Comparison of ENCODE assay signal across 10 cellular contexts in the genomic region with DNA sequence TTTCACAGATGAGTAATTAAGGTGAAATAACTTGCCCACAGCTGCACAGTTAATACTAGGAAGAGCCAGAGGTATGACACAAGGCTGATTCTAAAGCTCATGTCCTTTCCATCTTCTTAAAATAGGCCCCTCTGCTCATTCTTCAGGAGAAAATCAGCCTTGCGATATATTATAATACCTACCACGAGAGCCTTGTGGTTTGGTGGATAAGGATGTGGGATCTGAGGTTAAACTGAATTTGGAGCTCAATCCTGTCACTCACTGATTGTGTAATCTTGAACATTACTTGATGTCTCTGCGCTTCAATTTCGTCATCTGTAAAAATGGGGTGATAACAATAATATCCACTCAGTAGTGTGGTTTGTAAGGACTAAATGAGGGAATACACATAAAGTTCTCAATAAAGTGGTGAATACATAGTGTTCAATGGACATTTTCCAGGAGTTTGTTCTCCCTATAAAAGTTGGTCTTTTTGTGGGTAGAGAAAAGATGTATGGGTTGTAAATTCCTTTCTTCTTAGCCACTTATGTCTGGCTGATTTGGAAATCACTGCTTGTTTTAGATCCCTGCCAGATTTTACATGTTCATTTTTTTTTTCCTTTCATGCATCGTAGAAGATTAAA. TPM values are rescaled to one million over a fixed set of nuclear protein-coding genes. Genes with fewer than 3 reads are reported as not detected.
DNase-seq lines count a peak whose midpoint lies in the region; ATAC-seq and TF ChIP-seq lines count a peak whose summit lies in the region.
"Had no signal": no experiment of that assay in that cellular context is flagged by ENCODE, and none has a peak within 500 bp of the region (broad histone marks: within the 10 kb centered on the region; RNA-seq: fewer than 3 reads in every experiment).

No MANE protein-coding gene starts in this region.

- H3K79me1 ChIP-seq in mesendoderm (ENCODE audit: low read length): no peaks in the 10 kb centered on the region

- H3K18ac ChIP-seq in mesendoderm (ENCODE audit: low read length): no peak overlapping the region

- no peak for TF ChIP-seq EP300 in ovary (IDR thresholded peaks at IDR 0.05)

- DNase-seq in activated CD4-positive, alpha-beta memory T cell treated with anti-CD3 and anti-CD28 coated beads, Interleukin-2, amount 10 ng/mL, durations not matched to agents 7 days and 5 days: no peak
- no peak for DNase-seq in activated CD4-positive, alpha-beta memory T cell treated with anti-CD3 and anti-CD28 coated beads for 36 hours
- DNase-seq in RWPE1 (ENCODE audit: low spot score) (peak; percentile 55), epithelial cell of prostate (ENCODE audit: low read depth, low spot score) (peak; percentile 60), upper lobe of right lung (no peak), ovary (no peak), mesendoderm (no peak)
- DNase-seq: activated CD4-positive, alpha-beta T cell treated with anti-CD3 and anti-CD28 coated beads, Interleukin-2, amount 50 U/mL, for 48 hours; dorsolateral prefrontal cortex had no signal

- H3K4me1 ChIP-seq in upper lobe of right lung (no peaks in the 10 kb centered on the region), ovary (ENCODE audit: insufficient read depth) (no peaks in the 10 kb centered on the region), mesendoderm (ENCODE audit: control insufficient read depth, low read depth, low read length) (no peaks in the 10 kb centered on the region)

- no peak overlapping the region for H2BK120ac ChIP-seq in mesendoderm (ENCODE audit: low read depth, low read length)

- H3K36me3 ChIP-seq in upper lobe of right lung: no peaks in the 10 kb centered on the region
- H3K36me3 ChIP-seq in ovary: no peaks in the 10 kb centered on the region
- no peaks in the 10 kb centered on the region for H3K36me3 ChIP-seq in mesendoderm (ENCODE audit: control insufficient read depth, insufficient read depth, low read length)

- no peaks in the 10 kb centered on the region for H3K27me3 Mint-ChIP-seq in activated CD4-positive, alpha-beta memory T cell treated with anti-CD3 and anti-CD28 coated beads, Interleukin-2, amount 10 ng/mL, durations not matched to agents 7 days and 5 days
- no peaks in the 10 kb centered on the region for H3K27me3 Mint-ChIP-seq in activated CD4-positive, alpha-beta memory T cell treated with anti-CD3 and anti-CD28 coated beads for 36 hours

- H3K9me3 Mint-ChIP-seq in activated CD4-positive, alpha-beta memory T cell treated with anti-CD3 and anti-CD28 coated beads, Interleukin-2, amount 10 ng/mL, durations not matched to agents 7 days and 5 days: peaks cover 26% of the 10 kb centered on the region
- H3K9me3 Mint-ChIP-seq in activated CD4-positive, alpha-beta memory T cell treated with anti-CD3 and anti-CD28 coated beads for 36 hours: peaks cover 16% of the 10 kb centered on the region

- no peak overlapping the region for H4K5ac ChIP-seq in mesendoderm (ENCODE audit: low read length)

- H3K56ac ChIP-seq in mesendoderm (ENCODE audit: low read length): no peak overlapping the region

- H3K27ac Mint-ChIP-seq in activated CD4-positive, alpha-beta memory T cell treated with anti-CD3 and anti-CD28 coated beads, Interleukin-2, amount 10 ng/mL, durations not matched to agents 7 days and 5 days: peak overlapping the region; percentile 21
- H3K27ac Mint-ChIP-seq in activated CD4-positive, alpha-beta memory T cell treated with anti-CD3 and anti-CD28 coated beads for 36 hours: no peak overlapping the region

- peaks cover 25% of the 10 kb centered on the region for H3K36me3 Mint-ChIP-seq in activated CD4-positive, alpha-beta memory T cell treated with anti-CD3 and anti-CD28 coated beads, Interleukin-2, amount 10 ng/mL, durations not matched to agents 7 days and 5 days (ENCODE audit: low read depth)
- H3K36me3 Mint-ChIP-seq in activated CD4-positive, alpha-beta memory T cell treated with anti-CD3 and anti-CD28 coated beads for 36 hours: peaks cover 7% of the 10 kb centered on the region

- intact Hi-C loops in activated CD4-positive, alpha-beta memory T cell treated with anti-CD3 and anti-CD28 coated beads for 36 hours (cut with micrococcal nuclease): no loop called here
- intact Hi-C loops in upper lobe of right lung (cut with DNase I) (no loop called here), ovary (cut with DNase I) (no loop called here)

- H3K23ac ChIP-seq in mesendoderm (ENCODE audit: low read length): no peak overlapping the region

- WGBS in ovary, 3 donors: 81 to 88% (median 82%) methylated on average over 5 of the region's 5 CpGs
- WGBS in mesendoderm (ENCODE audit: extremely low coverage, insufficient coverage, low lambda C conversion rate): no CpG with 5 or more reads among the region's 5 CpGs

- POLR2A ChIA-PET in activated CD4-positive, alpha-beta memory T cell treated with anti-CD3 and anti-CD28 coated beads, Interleukin-2, amount 10 ng/mL, durations not matched to agents 7 days and 5 days (lab: Charles Lee): interaction anchor here (1.1 to 2.6 kb wide), 3 partner anchors 23 to 27 kb away, joined by 3 to 18 read pairs (median 5); a partner anchor contains a TSS
- POLR2A ChIA-PET in activated CD4-positive, alpha-beta memory T cell treated with anti-CD3 and anti-CD28 coated beads for 36 hours (lab: Charles Lee): no interaction called here
- POLR2A ChIA-PET in RWPE1 (lab: Yijun Ruan, JAX; ENCODE audit: low non-redundant PET): interaction anchor here (0.8 kb wide), 1 partner anchor 24 kb away, joined by 4 read pairs; no protein-coding TSS in a partner anchor

- no peak overlapping the region for H3K9ac ChIP-seq in mesendoderm (ENCODE audit: low read length)

- TF ChIP-seq POLR2A in ovary (IDR thresholded peaks at IDR 0.05): no peak

- H3K4me3 ChIP-seq in upper lobe of right lung: no peak overlapping the region
- no peak overlapping the region for H3K4me3 ChIP-seq in ovary
- no peak overlapping the region for H3K4me3 ChIP-seq in mesendoderm (ENCODE audit: low read length)
- H3K4me3 ChIP-seq: dorsolateral prefrontal cortex had no signal

- peaks cover 9% of the 10 kb centered on the region for H3K4me1 Mint-ChIP-seq in activated CD4-positive, alpha-beta memory T cell treated with anti-CD3 and anti-CD28 coated beads, Interleukin-2, amount 10 ng/mL, durations not matched to agents 7 days and 5 days
- H3K4me1 Mint-ChIP-seq in activated CD4-positive, alpha-beta memory T cell treated with anti-CD3 and anti-CD28 coated beads for 36 hours (ENCODE audit: low read depth): peaks cover 7% of the 10 kb centered on the region

- no peak overlapping the region for H3K4ac ChIP-seq in mesendoderm (ENCODE audit: low read depth, low read length)

- no peak overlapping the region for H2AK5ac ChIP-seq in mesendoderm (ENCODE audit: low read length)

- TF ChIP-seq CTCF in RWPE1 (conservative IDR thresholded peaks at IDR 0.05; ENCODE audit: low read depth) (no peak), upper lobe of right lung (IDR thresholded peaks at IDR 0.05) (no peak), ovary (IDR thresholded peaks at IDR 0.05) (no peak)

- CTCF ChIA-PET in activated CD4-positive, alpha-beta memory T cell treated with anti-CD3 and anti-CD28 coated beads, Interleukin-2, amount 10 ng/mL, durations not matched to agents 7 days and 5 days (lab: Charles Lee): interaction anchor here (0.8 kb wide), 1 partner anchor 27 kb away, joined by 3 read pairs; no protein-coding TSS in a partner anchor
- CTCF ChIA-PET in activated CD4-positive, alpha-beta memory T cell treated with anti-CD3 and anti-CD28 coated beads for 36 hours (lab: Charles Lee): no interaction called here
- CTCF ChIA-PET in RWPE1 (lab: Yijun Ruan, JAX): interaction anchor here (0.8 kb wide), 1 partner anchor 72 kb away, joined by 3 read pairs; no protein-coding TSS in a partner anchor

- ATAC-seq in upper lobe of right lung (peak; percentile 36), GM21737 (IDR thresholded peaks at IDR 0.05; ENCODE audit: unreplicated experiment) (no peak)

- no peak overlapping the region for H3K4me3 Mint-ChIP-seq in activated CD4-positive, alpha-beta memory T cell treated with anti-CD3 and anti-CD28 coated beads, Interleukin-2, amount 10 ng/mL, durations not matched to agents 7 days and 5 days
- no peak overlapping the region for H3K4me3 Mint-ChIP-seq in activated CD4-positive, alpha-beta memory T cell treated with anti-CD3 and anti-CD28 coated beads for 36 hours

- no peaks in the 10 kb centered on the region for H3K79me2 ChIP-seq in mesendoderm (ENCODE audit: control insufficient read depth, insufficient read depth, low read length)

- no peak overlapping the region for H2BK15ac ChIP-seq in mesendoderm (replicated peaks; ENCODE audit: low read depth)

- H2BK5ac ChIP-seq in mesendoderm (ENCODE audit: low read length): no peak overlapping the region

- H3K27ac ChIP-seq in RWPE1 (no peak overlapping the region), epithelial cell of prostate (peak overlapping the region; percentile 86), upper lobe of right lung (no peak overlapping the region), ovary (no peak overlapping the region), mesendoderm (ENCODE audit: low read depth, low read length) (no peak overlapping the region)
- H3K27ac ChIP-seq: dorsolateral prefrontal cortex had no signal

- H3K9me3 ChIP-seq in upper lobe of right lung (no peaks in the 10 kb centered on the region), ovary (no peaks in the 10 kb centered on the region)

- no peaks in the 10 kb centered on the region for H3K27me3 ChIP-seq in upper lobe of right lung
- H3K27me3 ChIP-seq in ovary: no peaks in the 10 kb centered on the region
- H3K27me3 ChIP-seq in mesendoderm (ENCODE audit: insufficient read depth, low read length, poor library complexity): no peaks in the 10 kb centered on the region
- H3K27me3 ChIP-seq: dorsolateral prefrontal cortex had no signal

- H3K4me2 ChIP-seq in mesendoderm (ENCODE audit: low read length): no peak overlapping the region

- H4K8ac ChIP-seq in mesendoderm (ENCODE audit: low read depth, low read length): no peak overlapping the region

RNA-seq across cellular contexts. Expression of a gene that starts 25.1 kb away (rescaled TPM):
- total RNA-seq in activated CD4-positive, alpha-beta memory T cell treated with anti-CD3 and anti-CD28 coated beads, Interleukin-2, amount 10 ng/mL, durations not matched to agents 7 days and 5 days: 10 to 100 TPM; 29.7 to 33.4 TPM
- total RNA-seq in activated CD4-positive, alpha-beta memory T cell treated with anti-CD3 and anti-CD28 coated beads for 36 hours: 10 to 100 TPM; 22.6 to 24.8 TPM
- 46.6 TPM for total RNA-seq in upper lobe of right lung
- 10 to 100 TPM; 24.8 to 60.3 (median 33.0) TPM for total RNA-seq in ovary
- polyA plus RNA-seq in ovary: 10 to 100 TPM in 1 of 2 donors, 1 to 10 TPM in 1; 9.0 to 17.5 TPM
- 24.5 TPM for polyA plus RNA-seq in mesendoderm (2013, experiment 1 of 2)
- 21.6 TPM for polyA plus RNA-seq in mesendoderm (2013, experiment 2 of 2)

Comparison
In these comparisons a context has a peak if more than half of its experiments do, and no peak if none do; other contexts are left out.
1. DNase-seq: peak in RWPE1 (single experiment) and epithelial cell of prostate (single experiment); none in activated CD4-positive, alpha-beta memory T cell treated with anti-CD3 and anti-CD28 coated beads, Interleukin-2, amount 10 ng/mL, durations not matched to agents 7 days and 5 days (single experiment), activated CD4-positive, alpha-beta memory T cell treated with anti-CD3 and anti-CD28 coated beads for 36 hours (single experiment), upper lobe of right lung (single experiment), ovary (0 of 5) and mesendoderm (single experiment).